ENCODE assay signal across 8 cellular contexts in genomic region chr19:5686647-5687359, GRCh38. TPM values are rescaled to one million over a fixed set of nuclear protein-coding genes. Genes with fewer than 3 reads are reported as not detected.
A peak's percentile ranks its signal among the peaks of the same experiment; 100 is the strongest.
DNase-seq lines count a peak whose midpoint lies in the region; ATAC-seq and TF ChIP-seq lines count a peak whose summit lies in the region.

No MANE protein-coding gene starts in this region.

- CTCF ChIA-PET in activated naive CD4-positive, alpha-beta T cell treated with anti-CD3 and anti-CD28 coated beads, Interleukin-2, amount 10 ng/mL, durations not matched to agents 7 days and 5 days (lab: Charles Lee): interaction anchor here (1.0 to 1.5 kb wide), 6 partner anchors 27 to 196 kb away, joined by 3 to 4 read pairs (median 4); partner anchors contain the start of gene NRTN

- TF ChIP-seq POLR2A in testis (IDR thresholded peaks at IDR 0.05): no peak

- peak; percentile 90 for ATAC-seq in omental fat pad (ENCODE audit: low FRiP score)

- H3K9me3 Mint-ChIP-seq in activated naive CD4-positive, alpha-beta T cell treated with anti-CD3 and anti-CD28 coated beads, Interleukin-2, amount 10 ng/mL, durations not matched to agents 7 days and 5 days: no peaks in the 10 kb centered on the region
- peaks cover 18% of the 10 kb centered on the region for H3K9me3 Mint-ChIP-seq in glutamatergic neuron (ENCODE audit: unreplicated experiment)

- H3K36me3 ChIP-seq in SJSA1 (peaks cover 16% of the 10 kb centered on the region), testis (ENCODE audit: low read depth, missing control alignments) (no peaks in the 10 kb centered on the region)

- DNase-seq in Daoy (ENCODE audit: low read depth) (peak; percentile 97), GOT3 (lab: John Stamatoyannopoulos, UW) (peak; percentile 90), LoVo (ENCODE audit: low spot score) (peak; percentile 95), SJSA1 (ENCODE audit: low read depth in 1 of 2, low spot score in 2 of 2) (peak; percentile 96 to 99), glutamatergic neuron (peak; percentile 100), omental fat pad (ENCODE audit: low spot score) (peak; percentile 99), testis (peak; percentile 96)
- DNase-seq in activated naive CD4-positive, alpha-beta T cell treated with anti-CD3 and anti-CD28 coated beads, Interleukin-2, amount 10 ng/mL, durations not matched to agents 7 days and 5 days: peak; percentile 99

- H3K9me3 ChIP-seq in SJSA1 (replicated peaks): 0 out of 2 replicates have a peak, but pooled peaks cover 2% of the 10 kb centered on the region
- no peaks in the 10 kb centered on the region for H3K9me3 ChIP-seq in testis

- 0 to 1% methylated on average over 7 to 57 of the region's 59 CpGs for WGBS in testis, 2 donors

- peaks cover 11% of the 10 kb centered on the region for H3K36me3 Mint-ChIP-seq in activated naive CD4-positive, alpha-beta T cell treated with anti-CD3 and anti-CD28 coated beads, Interleukin-2, amount 10 ng/mL, durations not matched to agents 7 days and 5 days
- H3K36me3 Mint-ChIP-seq in glutamatergic neuron (ENCODE audit: unreplicated experiment): no peaks in the 10 kb centered on the region

- H3K27ac Mint-ChIP-seq in activated naive CD4-positive, alpha-beta T cell treated with anti-CD3 and anti-CD28 coated beads, Interleukin-2, amount 10 ng/mL, durations not matched to agents 7 days and 5 days: peak overlapping the region; percentile 87
- no peak overlapping the region for H3K27ac Mint-ChIP-seq in glutamatergic neuron (ENCODE audit: unreplicated experiment)

- H3K4me3 ChIP-seq in SJSA1 (peak overlapping the region; percentile 50), testis (peak overlapping the region; percentile 47 to 58)

- H3K4me3 Mint-ChIP-seq in activated naive CD4-positive, alpha-beta T cell treated with anti-CD3 and anti-CD28 coated beads, Interleukin-2, amount 10 ng/mL, durations not matched to agents 7 days and 5 days: peak overlapping the region; percentile 79
- H3K4me3 Mint-ChIP-seq in glutamatergic neuron (ENCODE audit: unreplicated experiment): peak overlapping the region; percentile 78

- peaks cover 19% of the 10 kb centered on the region for H3K4me1 ChIP-seq in SJSA1 (replicated peaks)
- peaks cover 9% of the 10 kb centered on the region for H3K4me1 ChIP-seq in testis

- H3K4me1 Mint-ChIP-seq in activated naive CD4-positive, alpha-beta T cell treated with anti-CD3 and anti-CD28 coated beads, Interleukin-2, amount 10 ng/mL, durations not matched to agents 7 days and 5 days: peaks cover 35% of the 10 kb centered on the region
- peaks cover 3% of the 10 kb centered on the region for H3K4me1 Mint-ChIP-seq in glutamatergic neuron (ENCODE audit: low read depth, unreplicated experiment)

- peak; percentile 87 for TF ChIP-seq CTCF in glutamatergic neuron (IDR thresholded peaks at IDR 0.05; ENCODE audit: partially characterized antibody, unreplicated experiment)
- TF ChIP-seq CTCF in omental fat pad (IDR thresholded peaks at IDR 0.05): peak in 2 of 3 donors; percentile 15 to 28
- TF ChIP-seq CTCF in testis (IDR thresholded peaks at IDR 0.05): peak; percentile 68 to 78 (median 73)

- H3K27me3 ChIP-seq in SJSA1 (replicated peaks): no peaks in the 10 kb centered on the region
- no peaks in the 10 kb centered on the region for H3K27me3 ChIP-seq in testis

- intact Hi-C loops in testis (cut with DNase I; ENCODE audit: low total_unique reads): loop anchor here (5.0 kb wide), 1 partner anchor 65 kb away; the partner anchor contains the start of genes SAFB and SAFB2

- H3K27me3 Mint-ChIP-seq in activated naive CD4-positive, alpha-beta T cell treated with anti-CD3 and anti-CD28 coated beads, Interleukin-2, amount 10 ng/mL, durations not matched to agents 7 days and 5 days: peaks cover 27% of the 10 kb centered on the region
- peaks cover 19% of the 10 kb centered on the region for H3K27me3 Mint-ChIP-seq in glutamatergic neuron (ENCODE audit: unreplicated experiment)

- H3K27ac ChIP-seq in SJSA1 (no peak overlapping the region), testis (peak overlapping the region in 1 of 2 donors; percentile 73)

RNA-seq across cellular contexts. Expression of gene RPL36, which starts 3.3 kb away (rescaled TPM):
- 845 and 864 TPM in 2 replicates for total RNA-seq in Daoy (2014; rRNA removed; shearing (Covaris generic))
- total RNA-seq in SJSA1 (2014; rRNA removed; shearing (Covaris generic)): 527 and 600 TPM in 2 replicates
- total RNA-seq in glutamatergic neuron (ENCODE audit: unreplicated experiment): 514 TPM
- total RNA-seq in omental fat pad: 100 to 1,000 TPM; 663 to 804 (median 703) TPM
- total RNA-seq in testis: 100 to 1,000 TPM; 331 to 531 TPM
- polyA plus RNA-seq in testis (ENCODE audit: insufficient read depth, low read depth, low replicate concordance): 497 TPM

RNA-seq across cellular contexts. Expression of gene HSD11B1L, which starts 6.0 kb away (rescaled TPM):
- 2.2 and 6.3 TPM in 2 replicates for total RNA-seq in Daoy (2014; rRNA removed; shearing (Covaris generic))
- 2.1 and 5.2 TPM in 2 replicates for total RNA-seq in SJSA1 (2014; rRNA removed; shearing (Covaris generic))
- 64.4 TPM for total RNA-seq in glutamatergic neuron (ENCODE audit: unreplicated experiment)
- total RNA-seq in omental fat pad: 1 to 10 TPM; 4.3 to 9.5 (median 7.8) TPM
- 10 to 100 TPM; 18.8 to 21.0 TPM for total RNA-seq in testis
- polyA plus RNA-seq in testis (ENCODE audit: insufficient read depth, low read depth, low replicate concordance): 8.1 TPM

RNA-seq across cellular contexts. Expression of gene MICOS13, which starts 6.5 kb away (rescaled TPM):
- total RNA-seq in Daoy (2014; rRNA removed; shearing (Covaris generic)): 70.3 and 76.2 TPM in 2 replicates
- total RNA-seq in SJSA1 (2014; rRNA removed; shearing (Covaris generic)): 48.9 and 58.3 TPM in 2 replicates
- total RNA-seq in glutamatergic neuron (ENCODE audit: unreplicated experiment) (22.8 TPM), omental fat pad (10 to 100 TPM; 24.4 to 54.6 (median 40.5) TPM), testis (100 to 1,000 TPM in 1 of 2 donors, 10 to 100 TPM in 1; 98.0 to 198 TPM)
- polyA plus RNA-seq in testis (ENCODE audit: insufficient read depth, low read depth, low replicate concordance): 152 TPM

RNA-seq across cellular contexts. Expression of gene LONP1, which starts 33.1 kb away (rescaled TPM):
- total RNA-seq in Daoy (2014; rRNA removed; shearing (Covaris generic)): 65.1 and 81.0 TPM in 2 replicates
- total RNA-seq in SJSA1 (2014; rRNA removed; shearing (Covaris generic)): 95.6 and 116 TPM in 2 replicates
- total RNA-seq in glutamatergic neuron (ENCODE audit: unreplicated experiment): 98.5 TPM
- total RNA-seq in omental fat pad: 10 to 100 TPM; 49.8 to 75.9 (median 54.0) TPM
- total RNA-seq in testis: 100 to 1,000 TPM; 100 to 133 TPM
- 48.1 TPM for polyA plus RNA-seq in testis (ENCODE audit: insufficient read depth, low read depth, low replicate concordance)

RNA-seq across cellular contexts. Expression of gene CATSPERD, which starts 33.6 kb away (rescaled TPM):
- not detected in 2 replicates for total RNA-seq in Daoy (2014; rRNA removed; shearing (Covaris generic))
- not detected in 2 replicates for total RNA-seq in SJSA1 (2014; rRNA removed; shearing (Covaris generic))
- total RNA-seq in glutamatergic neuron (ENCODE audit: unreplicated experiment) (not detected), omental fat pad (not detected), testis (1 to 10 TPM; 6.1 to 9.3 TPM)
- polyA plus RNA-seq in testis (ENCODE audit: insufficient read depth, low read depth, low replicate concordance): 31.3 TPM

Comparison
In these comparisons a context has a peak if more than half of its experiments do, and no peak if none do; other contexts are left out.
1. CTCF ChIP-seq: peak in every context shown above with its lines; median percentile 87 in glutamatergic neuron; 73 in testis; 22 in omental fat pad.